Comparison of ENCODE assay signal across 31 cellular contexts in the genomic region with DNA sequence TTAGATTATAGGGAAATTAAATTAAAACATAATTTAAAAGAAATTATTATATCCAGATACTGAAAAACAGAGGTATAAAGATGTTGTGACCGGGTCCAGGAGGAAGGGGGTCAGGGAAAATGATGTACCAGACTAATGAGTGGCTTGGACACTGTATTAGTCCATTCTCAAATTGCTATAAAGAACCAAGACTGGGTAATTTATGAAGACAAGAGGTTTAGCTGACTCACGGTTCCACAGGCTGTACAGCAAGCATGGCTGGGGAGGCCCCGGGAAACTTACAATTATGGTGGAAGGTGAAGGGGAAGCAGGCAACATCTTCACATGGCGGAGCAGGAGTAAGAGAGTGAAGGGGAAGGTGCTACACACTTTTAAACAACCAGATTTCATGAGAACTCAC. TPM values are rescaled to one million over a fixed set of nuclear protein-coding genes. Genes with fewer than 3 reads are reported as not detected.
"Had no signal": no experiment of that assay in that cellular context is flagged by ENCODE, and none has a peak within 500 bp of the region (broad histone marks: within the 10 kb centered on the region; RNA-seq: fewer than 3 reads in every experiment).

No MANE protein-coding gene starts in this region.

- ATAC-seq: activated CD4-positive, CD25-positive, alpha-beta regulatory T cell treated with anti-CD3 and anti-CD28 coated beads, Interleukin-2, amount 50 U/mL, for 24 hours; activated CD8-positive, alpha-beta memory T cell treated with anti-CD3 and anti-CD28 coated beads, Interleukin-2, amount 10 ng/mL, durations not matched to agents 7 days and 5 days; activated CD8-positive, alpha-beta T cell treated with anti-CD3 and anti-CD28 coated beads for 36 hours; activated naive CD4-positive, alpha-beta T cell treated with anti-CD3 and anti-CD28 coated beads, Interleukin-2, amount 50 U/mL, for 72 hours; esophagus mucosa; T-helper 17 cell had no signal

- H3K27me3 ChIP-seq: adrenal gland, ascending aorta, breast epithelium, cardiac muscle cell had no signal

- DNase-seq: activated B cell treated with CpG ODN at 0.5 μM for 24 hours; activated CD4-positive, alpha-beta T cell treated with anti-CD3 and anti-CD28 coated beads for 48 hours; activated CD4-positive, alpha-beta T cell treated with anti-CD3 and anti-CD28 coated beads, Interleukin-2, amount 50 U/mL, for 1 hour; activated CD4-positive, alpha-beta T cell treated with anti-CD3 and anti-CD28 coated beads, Interleukin-2, amount 50 U/mL, for 48 hours; activated CD8-positive, alpha-beta memory T cell treated with anti-CD3 and anti-CD28 coated beads, Interleukin-2, amount 10 ng/mL, durations not matched to agents 7 days and 5 days; activated CD8-positive, alpha-beta memory T cell treated with anti-CD3 and anti-CD28 coated beads, Interleukin-2, amount 50 U/mL, for 4 hours; activated CD8-positive, alpha-beta T cell treated with anti-CD3 and anti-CD28 coated beads for 36 hours; activated effector memory CD4-positive, alpha-beta T cell treated with anti-CD3 and anti-CD28 coated beads, Interleukin-2, amount 50 U/mL, for 16 hours; activated naive CD4-positive, alpha-beta T cell treated with anti-CD3 and anti-CD28 coated beads for 36 hours; activated T-cell treated with anti-CD3 and anti-CD28 coated beads, Interleukin-2, amount 50 U/mL, for 1 hour; activated T-cell treated with anti-CD3 and anti-CD28 coated beads, Interleukin-2, amount 50 U/mL, for 48 hours; adrenal gland; central memory CD4-positive, alpha-beta T cell; cerebellar nuclear complex; dorsolateral prefrontal cortex; effector memory CD4-positive, alpha-beta T cell; endodermal cell; foreskin fibroblast; head of caudate nucleus; T-helper 1 cell; T-helper 17 cell; T1000; WERI-Rb-1 had no signal

- H3K4me1 ChIP-seq: adrenal gland, ascending aorta, breast epithelium had no signal

- H3K4me3 ChIP-seq: adrenal gland, ascending aorta, breast epithelium, cardiac muscle cell, coronary artery, dorsolateral prefrontal cortex had no signal

- H3K27ac ChIP-seq: adrenal gland, ascending aorta, breast epithelium, cardiac muscle cell, coronary artery, dorsolateral prefrontal cortex, WERI-Rb-1 had no signal

- FAIRE-seq: frontal cortex had no signal

- H3K36me3 ChIP-seq: adrenal gland, ascending aorta, breast epithelium, cardiac muscle cell, WERI-Rb-1 had no signal

- H3K9me3 ChIP-seq: adrenal gland, ascending aorta had no signal

RNA-seq across cellular contexts. Expression of a gene that starts 3.4 kb away (rescaled TPM):
- polyA plus RNA-seq: cardiac muscle cell had no signal
